Comparison of ENCODE assay signal across 1 cellular context in genomic region chr10:123149162-123149567, GRCh38.
TF ChIP-seq lines count a peak whose summit lies in the region.

No MANE protein-coding gene starts in this region.

TF ChIP-seq in WTC11, 78 proteins besides CTCF, POLR2A, EP300 and RAD21 (continued from another document):
- TF ChIP-seq PRDM15 (CRISPR knock-in tag; IDR thresholded peaks at IDR 0.05) (no peak), ZNF671 (CRISPR knock-in tag; IDR thresholded peaks at IDR 0.05) (no peak), NR3C1 (CRISPR knock-in tag; conservative IDR thresholded peaks at IDR 0.05; ENCODE audit: low read depth) (no peak)
